17 cellular contexts compared by ENCODE assay signal in genomic region chr10:94407668-94408067, GRCh38. TPM values are rescaled to one million over a fixed set of nuclear protein-coding genes. Genes with fewer than 3 reads are reported as not detected.
DNase-seq lines count a peak whose midpoint lies in the region; FAIRE-seq and TF ChIP-seq lines count a peak whose summit lies in the region.
"Had no signal": no experiment of that assay in that cellular context is flagged by ENCODE, and none has a peak within 500 bp of the region (broad histone marks: within the 10 kb centered on the region; RNA-seq: fewer than 3 reads in every experiment).

No MANE protein-coding gene starts in this region.

- no peak overlapping the region for H3K4me3 Mint-ChIP-seq in activated CD4-positive, alpha-beta T cell treated with anti-CD3 and anti-CD28 coated beads, Interleukin-2, amount 10 ng/mL, durations not matched to agents 7 days and 5 days
- H3K4me3 Mint-ChIP-seq: CD4-positive, CD25-positive, alpha-beta regulatory T cell had no signal

- peak; percentile 15 for DNase-seq in EH (ENCODE audit: low read depth)
- no peak for DNase-seq in H54 (ENCODE audit: insufficient read length, low spot score)
- DNase-seq in SJCRH30, result no peak
- DNase-seq in fibroblast of mammary gland (ENCODE audit: low read depth), result peak; percentile 6
- no peak for DNase-seq in SK-N-DZ (ENCODE audit: low spot score)
- no peak for DNase-seq in D721Med (ENCODE audit: insufficient read length, low spot score)
- DNase-seq in activated CD4-positive, alpha-beta T cell treated with anti-CD3 and anti-CD28 coated beads, Interleukin-2, amount 10 ng/mL, durations not matched to agents 7 days and 5 days, result no peak
- DNase-seq: ACHN; CD4-positive, CD25-positive, alpha-beta regulatory T cell; DMS153; DND-41; GOT3; IMR-90; KBM-7 had no signal

- H3K4me3 ChIP-seq in SJCRH30, result no peak overlapping the region
- no peak overlapping the region for H3K4me3 ChIP-seq in fibroblast of mammary gland (ENCODE audit: control insufficient read depth, low read depth, low read length)
- H3K4me3 ChIP-seq: BLaER1 treated with 17β-estradiol and CSF1 and Interleukin-3, amounts not matched to agents 10 nM and 100 nM; HAP-1 had no signal

- peaks cover 25% of the 10 kb centered on the region for H3K4me1 ChIP-seq in SJCRH30

- H3K36me3 ChIP-seq in SJCRH30, result no peaks in the 10 kb centered on the region
- H3K36me3 ChIP-seq: BLaER1 treated with 17β-estradiol and CSF1 and Interleukin-3, amounts not matched to agents 10 nM and 100 nM; HAP-1 had no signal

- POLR2A ChIA-PET in activated CD4-positive, alpha-beta T cell treated with anti-CD3 and anti-CD28 coated beads, Interleukin-2, amount 10 ng/mL, durations not matched to agents 7 days and 5 days (lab: Charles Lee), result no interaction called here

- peak overlapping the region; percentile 59; the same call in 1 of the 2 replicates for H3K27ac ChIP-seq in SJCRH30
- H3K27ac ChIP-seq: BLaER1 treated with 17β-estradiol and CSF1 and Interleukin-3, amounts not matched to agents 10 nM and 100 nM had no signal

- TF ChIP-seq CTCF in fibroblast of mammary gland (conservative IDR thresholded peaks at IDR 0.05; ENCODE audit: control insufficient read depth, insufficient read depth, low read depth, low read length) (no peak), D721Med (IDR thresholded peaks at IDR 0.05; ENCODE audit: insufficient read depth, missing control alignments) (no peak)

- H3K4me1 Mint-ChIP-seq in activated CD4-positive, alpha-beta T cell treated with anti-CD3 and anti-CD28 coated beads, Interleukin-2, amount 10 ng/mL, durations not matched to agents 7 days and 5 days, result peaks cover 5% of the 10 kb centered on the region

- no peaks in the 10 kb centered on the region for H3K27me3 ChIP-seq in SJCRH30

- H3K36me3 Mint-ChIP-seq in activated CD4-positive, alpha-beta T cell treated with anti-CD3 and anti-CD28 coated beads, Interleukin-2, amount 10 ng/mL, durations not matched to agents 7 days and 5 days (ENCODE audit: low read depth), result no peaks in the 10 kb centered on the region
- H3K36me3 Mint-ChIP-seq: CD4-positive, CD25-positive, alpha-beta regulatory T cell had no signal

- H3K9me3 Mint-ChIP-seq in activated CD4-positive, alpha-beta T cell treated with anti-CD3 and anti-CD28 coated beads, Interleukin-2, amount 10 ng/mL, durations not matched to agents 7 days and 5 days, result no peaks in the 10 kb centered on the region

- H3K27ac Mint-ChIP-seq in activated CD4-positive, alpha-beta T cell treated with anti-CD3 and anti-CD28 coated beads, Interleukin-2, amount 10 ng/mL, durations not matched to agents 7 days and 5 days, result no peak overlapping the region
- H3K27ac Mint-ChIP-seq: CD4-positive, CD25-positive, alpha-beta regulatory T cell had no signal

- peaks cover 65% of the 10 kb centered on the region for H3K27me3 Mint-ChIP-seq in activated CD4-positive, alpha-beta T cell treated with anti-CD3 and anti-CD28 coated beads, Interleukin-2, amount 10 ng/mL, durations not matched to agents 7 days and 5 days

- FAIRE-seq in H54 (lab: Jason Lieb, UNC) (peak; percentile 84), D721Med (lab: Jason Lieb, UNC) (no peak)
- FAIRE-seq: GM12891 had no signal

- no peak for TF ChIP-seq POLR2A in H54 (IDR thresholded peaks at IDR 0.05; ENCODE audit: low read depth, low read length)

- H3K9me3 ChIP-seq in SJCRH30 (replicated peaks), result no peaks in the 10 kb centered on the region
- H3K9me3 ChIP-seq: HAP-1 had no signal

- CTCF ChIA-PET in activated CD4-positive, alpha-beta T cell treated with anti-CD3 and anti-CD28 coated beads, Interleukin-2, amount 10 ng/mL, durations not matched to agents 7 days and 5 days (lab: Charles Lee), result interaction anchor here (0.7 kb wide), 1 partner anchor 502 kb away, joined by 5 read pairs; no protein-coding TSS in a partner anchor

RNA-seq across cellular contexts. Expression of gene TBC1D12, which starts 5.3 kb away (rescaled TPM):
- total RNA-seq in SJCRH30 (2014; rRNA removed; shearing (Covaris generic)), result 9.7 and 13.2 TPM in 2 replicates
- 6.5 and 11.9 TPM in 2 replicates for polyA plus RNA-seq in SK-N-DZ (2014; cell fraction: cytosol; rRNA removed)
- polyA plus RNA-seq in SK-N-DZ (2014; cell fraction: nucleus; rRNA removed), result 6.7 and 7.5 TPM in 2 replicates
- under 1 TPM; 0.07 to 0.15 TPM for total RNA-seq in activated CD4-positive, alpha-beta T cell treated with anti-CD3 and anti-CD28 coated beads, Interleukin-2, amount 10 ng/mL, durations not matched to agents 7 days and 5 days
- total RNA-seq: CD4-positive, CD25-positive, alpha-beta regulatory T cell had no signal
- polyA plus RNA-seq: CD4-positive, CD25-positive, alpha-beta regulatory T cell had no signal

RNA-seq across cellular contexts. Expression of gene NOC3L, which starts 44.9 kb away (rescaled TPM):
- total RNA-seq in SJCRH30 (2014; rRNA removed; shearing (Covaris generic)), result 31.3 and 34.0 TPM in 2 replicates
- polyA plus RNA-seq in SK-N-DZ (2014; cell fraction: cytosol; rRNA removed), result 27.8 and 35.5 TPM in 2 replicates
- polyA plus RNA-seq in SK-N-DZ (2014; cell fraction: nucleus; rRNA removed), result 47.4 and 50.0 TPM in 2 replicates
- 10 to 100 TPM; 23.1 to 26.5 TPM for total RNA-seq in activated CD4-positive, alpha-beta T cell treated with anti-CD3 and anti-CD28 coated beads, Interleukin-2, amount 10 ng/mL, durations not matched to agents 7 days and 5 days

Comparison
In these comparisons a context has a peak if more than half of its experiments do, and no peak if none do; other contexts are left out.
1. DNase-seq: peak in EH (single experiment) and fibroblast of mammary gland (single experiment); none in H54 (single experiment), SJCRH30 (0 of 2), SK-N-DZ (single experiment), D721Med (single experiment) and activated CD4-positive, alpha-beta T cell treated with anti-CD3 and anti-CD28 coated beads, Interleukin-2, amount 10 ng/mL, durations not matched to agents 7 days and 5 days (single experiment).